8 cellular contexts compared by ENCODE assay signal in genomic region chr12:42144424-42145196, GRCh38. TPM values are rescaled to one million over a fixed set of nuclear protein-coding genes. Genes with fewer than 3 reads are reported as not detected.
DNase-seq lines count a peak whose midpoint lies in the region; ATAC-seq and TF ChIP-seq lines count a peak whose summit lies in the region.

Gene GXYLT1, minus strand, starts transcription at chr12:42144874. Its CDS starts 228 bp downstream, at chr12:42144646.

- H3K9me3 ChIP-seq in PC-9 (ENCODE audit: insufficient read depth, low read depth) = no peaks in the 10 kb centered on the region
- no peaks in the 10 kb centered on the region for H3K9me3 ChIP-seq in muscle layer of duodenum (ENCODE audit: control insufficient read depth in 1 of 2, low read length in 2 of 2)

- no peaks in the 10 kb centered on the region for H4K20me1 ChIP-seq in PC-9 (ENCODE audit: insufficient read depth)

- H3F3A ChIP-seq in PC-9 (ENCODE audit: insufficient read depth, low read depth) = peaks cover 14% of the 10 kb centered on the region; the same call in 1 of the 2 replicates

- H3K9me2 ChIP-seq in PC-9 (ENCODE audit: insufficient read depth) = no peaks in the 10 kb centered on the region

- TF ChIP-seq CTCF in PC-9 (conservative IDR thresholded peaks at IDR 0.05) = no peak

- DNase-seq in DMS153 (lab: John Stamatoyannopoulos, UW) (peak; percentile 89), PC-9 (peak; percentile 83 to 94)
- DNase-seq in activated T-cell treated with anti-CD3 and anti-CD28 coated beads, Interleukin-2, amount 50 U/mL, for 4 hours = peak; percentile 65
- DNase-seq in stimulated activated CD8-positive, alpha-beta memory T cell treated with anti-CD3 and anti-CD28 coated beads, Interleukin-7, amount 100 ng/mL, for 24 hours (ENCODE audit: low read depth) = peak; percentile 57

- H3K36me3 ChIP-seq in PC-9 (ENCODE audit: low read depth) = no peaks in the 10 kb centered on the region
- no peaks in the 10 kb centered on the region for H3K36me3 ChIP-seq in muscle layer of duodenum (ENCODE audit: control insufficient read depth in 1 of 2, insufficient read depth in 2 of 2, low read length in 2 of 2)

- TF ChIP-seq RAD21 in Ishikawa (IDR thresholded peaks at IDR 0.05; ENCODE audit: low read depth) = 0 out of 2 replicates have a peak, but pooled peaks have one; percentile 11

- BruUV-seq in PC-9 (replicated peaks; lab: Mats Ljungman, UMichigan) = no TSS peak

- CTCF ChIA-PET in PC-9 (lab: Charles Lee) = interaction anchor here (0.6 kb wide), 1 partner anchor 43 kb away, joined by 11 read pairs; no protein-coding TSS in a partner anchor

- POLR2A ChIA-PET in PC-9 (lab: Charles Lee; ENCODE audit: unreplicated experiment) = interaction anchor here (0.6 kb wide), 1 partner anchor 92 kb away, joined by 8 read pairs; no protein-coding TSS in a partner anchor

- H3K4me3 Mint-ChIP-seq in activated T-cell treated with anti-CD3 and anti-CD28 coated beads, Interleukin-2, amount 50 U/mL, for 4 hours = peak within 1 kb of the TSS; percentile 97

- H3K4me3 ChIP-seq in PC-9 (peak within 1 kb of the TSS; percentile 99), muscle layer of duodenum (ENCODE audit: low read depth in 1 of 2, low read length in 2 of 2) (peak within 1 kb of the TSS; percentile 75 to 76)

- peak within 1 kb of the TSS; percentile 97 for H3K4me2 ChIP-seq in PC-9

- no peaks in the 10 kb centered on the region for H3K27me3 ChIP-seq in PC-9 (ENCODE audit: insufficient read depth, low read depth)
- no peaks in the 10 kb centered on the region for H3K27me3 ChIP-seq in muscle layer of duodenum (ENCODE audit: low read depth, low read length)

- peaks cover 31% of the 10 kb centered on the region for H3K4me1 Mint-ChIP-seq in activated T-cell treated with anti-CD3 and anti-CD28 coated beads, Interleukin-2, amount 50 U/mL, for 4 hours (ENCODE audit: low read depth)

- H3K27ac ChIP-seq in PC-9 = peak within 1 kb of the TSS; percentile 70
- peak within 1 kb of the TSS; percentile 64 for H3K27ac ChIP-seq in muscle layer of duodenum (ENCODE audit: low read length)

- peak within 1 kb of the TSS; percentile 96 for H2AFZ ChIP-seq in PC-9

- no peaks in the 10 kb centered on the region for H3K36me3 Mint-ChIP-seq in activated T-cell treated with anti-CD3 and anti-CD28 coated beads, Interleukin-2, amount 50 U/mL, for 4 hours (ENCODE audit: insufficient read depth)

- H3K4me1 ChIP-seq in PC-9 (replicated peaks; ENCODE audit: insufficient read depth) (peaks cover 22% of the 10 kb centered on the region), muscle layer of duodenum (ENCODE audit: control insufficient read depth in 1 of 2, insufficient read depth in 2 of 2, low read length in 2 of 2) (peaks cover 0 to 6% of the 10 kb centered on the region in 2 donors)

- H3K9me3 Mint-ChIP-seq in activated T-cell treated with anti-CD3 and anti-CD28 coated beads, Interleukin-2, amount 50 U/mL, for 4 hours = no peaks in the 10 kb centered on the region

- intact Hi-C loops in PC-9 (cut with micrococcal nuclease; ENCODE audit: unreplicated experiment) = loop anchor here (5.0 kb wide), 3 partner anchors 93 to 423 kb away; partner anchors contain the start of genes PPHLN1, YAF2 and ZCRB1

- H3K27me3 Mint-ChIP-seq in activated T-cell treated with anti-CD3 and anti-CD28 coated beads, Interleukin-2, amount 50 U/mL, for 4 hours (ENCODE audit: low read depth) = no peaks in the 10 kb centered on the region

- TF ChIP-seq EP300 in Ishikawa (IDR thresholded peaks at IDR 0.05; ENCODE audit: borderline replicate concordance) = peak; percentile 24; the same call in 1 of the 2 replicates

- peaks cover 45% of the 10 kb centered on the region for H3K79me2 ChIP-seq in PC-9 (ENCODE audit: low read depth)

- ATAC-seq in GM21576 (IDR thresholded peaks at IDR 0.05; ENCODE audit: unreplicated experiment) (peak; percentile 92), esophagus mucosa (peak; percentile 97)
- ATAC-seq in activated T-cell treated with anti-CD3 and anti-CD28 coated beads, Interleukin-2, amount 50 U/mL, for 4 hours = peak; percentile 91 to 92

TF ChIP-seq in Ishikawa, 13 proteins besides CTCF, POLR2A, EP300 and RAD21:
- TF ChIP-seq TAF1 (IDR thresholded peaks at IDR 0.05; ENCODE audit: low read depth) (peak; percentile 85; the same call in 1 of the 2 replicates), MAX (IDR thresholded peaks at IDR 0.05) (peak; percentile 86), USF1 (IDR thresholded peaks at IDR 0.05) (peak; percentile 16; the same call in 1 of the 2 replicates), EGR1 (IDR thresholded peaks at IDR 0.05) (peak; percentile 89), FOXM1 (IDR thresholded peaks at IDR 0.05; ENCODE audit: borderline replicate concordance, low read depth) (no peak), TCF12 (IDR thresholded peaks at IDR 0.05; ENCODE audit: low read depth) (peak; percentile 14; the same call in 1 of the 2 replicates), TEAD4 (IDR thresholded peaks at IDR 0.05) (no peak)

RNA-seq across cellular contexts. Expression of gene GXYLT1, which starts in this region (rescaled TPM):
- 7.8 TPM in 2 replicates for total RNA-seq in PC-9 (2021)
- 1 to 10 TPM; 7.3 to 8.7 (median 8.0) TPM for total RNA-seq in activated T-cell treated with anti-CD3 and anti-CD28 coated beads, Interleukin-2, amount 50 U/mL, for 4 hours
- 3.7 TPM for total RNA-seq in esophagus mucosa

Comparison
In these comparisons a context has a peak if more than half of its experiments do, and no peak if none do; other contexts are left out.
1. Peak in every context shown above with its lines: DNase-seq, ATAC-seq, H3K4me3 ChIP-seq and H3K27ac ChIP-seq.